Comparison of ENCODE assay signal across 8 cellular contexts in the genomic region with DNA sequence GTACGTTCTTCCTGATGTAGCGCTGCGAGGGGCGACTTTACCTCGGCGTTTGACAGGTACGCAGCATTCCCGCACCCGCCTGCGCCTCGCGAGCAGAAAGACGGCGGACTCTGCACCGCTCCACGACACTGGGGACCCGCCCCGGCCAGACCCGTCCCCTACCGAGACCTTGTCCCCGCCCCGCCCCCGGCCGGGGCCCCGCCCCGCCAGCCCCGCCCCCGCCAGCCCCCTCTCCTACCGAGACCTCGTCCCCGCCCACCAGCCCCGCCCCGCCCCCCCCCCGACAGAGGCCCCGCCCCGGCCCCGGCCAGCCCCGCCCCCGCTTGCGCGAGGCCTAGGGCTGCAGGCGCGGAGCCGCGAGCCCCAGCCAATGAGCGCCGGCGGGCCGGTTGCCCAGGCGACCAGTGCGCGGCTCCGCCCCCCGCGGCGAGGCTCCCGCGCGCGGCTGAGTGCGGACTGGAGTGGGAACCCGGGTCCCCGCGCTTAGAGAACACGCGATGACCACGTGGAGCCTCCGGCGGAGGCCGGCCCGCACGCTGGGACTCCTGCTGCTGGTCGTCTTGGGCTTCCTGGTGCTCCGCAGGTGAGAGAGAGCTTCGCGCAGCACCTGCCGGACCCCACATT.
DNase-seq lines count a peak whose midpoint lies in the region; ATAC-seq and TF ChIP-seq lines count a peak whose summit lies in the region.

A gene with protein sequence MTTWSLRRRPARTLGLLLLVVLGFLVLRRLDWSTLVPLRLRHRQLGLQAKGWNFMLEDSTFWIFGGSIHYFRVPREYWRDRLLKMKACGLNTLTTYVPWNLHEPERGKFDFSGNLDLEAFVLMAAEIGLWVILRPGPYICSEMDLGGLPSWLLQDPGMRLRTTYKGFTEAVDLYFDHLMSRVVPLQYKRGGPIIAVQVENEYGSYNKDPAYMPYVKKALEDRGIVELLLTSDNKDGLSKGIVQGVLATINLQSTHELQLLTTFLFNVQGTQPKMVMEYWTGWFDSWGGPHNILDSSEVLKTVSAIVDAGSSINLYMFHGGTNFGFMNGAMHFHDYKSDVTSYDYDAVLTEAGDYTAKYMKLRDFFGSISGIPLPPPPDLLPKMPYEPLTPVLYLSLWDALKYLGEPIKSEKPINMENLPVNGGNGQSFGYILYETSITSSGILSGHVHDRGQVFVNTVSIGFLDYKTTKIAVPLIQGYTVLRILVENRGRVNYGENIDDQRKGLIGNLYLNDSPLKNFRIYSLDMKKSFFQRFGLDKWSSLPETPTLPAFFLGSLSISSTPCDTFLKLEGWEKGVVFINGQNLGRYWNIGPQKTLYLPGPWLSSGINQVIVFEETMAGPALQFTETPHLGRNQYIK (plus strand): TSS at position 424 of the 624 bp plus-strand sequence. CDS start 74 bp downstream, at position 498.

- DNase-seq in D341Med (ENCODE audit: low spot score) (peak; percentile 99), NCI-H1048 (lab: John Stamatoyannopoulos, UW) (peak; percentile 4), WERI-Rb-1 (peak; percentile 89), T47D (ENCODE audit: low read depth in 1 of 2, low spot score in 1 of 2) (peak; percentile 90 to 98), islet precursor cell (peak; percentile 95)
- DNase-seq in stimulated activated CD4-positive, alpha-beta T cell treated with anti-CD3 and anti-CD28 coated beads, Interleukin-12 subunit alpha, Interleukin-12 subunit beta, amount 100 ng/mL, for 4 hours: peak; percentile 77

- H3K36me3 ChIP-seq in WERI-Rb-1: peaks cover 5% of the 10 kb centered on the region

- ATAC-seq in GM21723 (IDR thresholded peaks at IDR 0.05; ENCODE audit: unreplicated experiment): peak; percentile 95
- no peak for ATAC-seq in HG03097 (IDR thresholded peaks at IDR 0.05; ENCODE audit: low FRiP score, unreplicated experiment)

- in situ Hi-C loops in T47D (cut with HindIII; ENCODE audit: low pct_unique_long_range_greater_than_20kb, low sequenced_read_pairs): no loop called here

- peak within 1 kb of the TSS; percentile 68 for H3K27ac ChIP-seq in WERI-Rb-1

- no peaks in the 10 kb centered on the region for H3K9me3 ChIP-seq in WERI-Rb-1 (ENCODE audit: severe bottlenecking)

- peak within 1 kb of the TSS; percentile 86 for H3K4me3 ChIP-seq in WERI-Rb-1 (ENCODE audit: low read depth, low read length)

- no peaks in the 10 kb centered on the region for H3K27me3 ChIP-seq in WERI-Rb-1 (ENCODE audit: insufficient read depth, low read depth, severe bottlenecking)

- TF ChIP-seq CTCF in WERI-Rb-1 (IDR thresholded peaks at IDR 0.05; ENCODE audit: low read depth, low read length): no peak

Comparison
In these comparisons a context has a peak if more than half of its experiments do, and no peak if none do; other contexts are left out.
1. DNase-seq: peak in every context shown above with its lines; median percentile 99 in D341Med; 95 in islet precursor cell; 94 in T47D; 89 in WERI-Rb-1; 77 in stimulated activated CD4-positive, alpha-beta T cell treated with anti-CD3 and anti-CD28 coated beads, Interleukin-12 subunit alpha, Interleukin-12 subunit beta, amount 100 ng/mL, for 4 hours; 4 in NCI-H1048.